ENCODE assay signal across 1 cellular context in genomic region chr5:38462972-38463633, GRCh38.
TF ChIP-seq lines count a peak whose summit lies in the region.

No MANE protein-coding gene starts in this region.

TF ChIP-seq in HepG2, 621 proteins besides CTCF, POLR2A, EP300 and RAD21 (continued from another document):
- TF ChIP-seq, protein P1, sequence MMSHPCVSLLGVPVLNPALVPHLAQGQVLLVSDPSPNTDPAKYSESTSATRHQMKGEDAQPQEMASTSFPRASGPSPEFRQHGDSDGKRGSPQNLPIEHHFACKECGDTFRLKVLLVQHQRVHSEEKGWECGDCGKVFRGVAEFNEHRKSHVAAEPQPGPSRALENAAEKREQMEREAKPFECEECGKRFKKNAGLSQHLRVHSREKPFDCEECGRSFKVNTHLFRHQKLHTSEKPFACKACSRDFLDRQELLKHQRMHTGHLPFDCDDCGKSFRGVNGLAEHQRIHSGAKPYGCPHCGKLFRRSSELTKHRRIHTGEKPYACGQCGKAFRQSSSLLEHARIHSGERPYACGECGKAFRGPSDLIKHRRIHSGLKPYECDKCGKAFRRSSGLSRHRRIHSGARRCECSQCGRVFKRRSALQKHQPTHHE (CRISPR knock-in tag; IDR thresholded peaks at IDR 0.05; ENCODE audit: borderline replicate concordance), result no peak
- TF ChIP-seq, protein P2, sequence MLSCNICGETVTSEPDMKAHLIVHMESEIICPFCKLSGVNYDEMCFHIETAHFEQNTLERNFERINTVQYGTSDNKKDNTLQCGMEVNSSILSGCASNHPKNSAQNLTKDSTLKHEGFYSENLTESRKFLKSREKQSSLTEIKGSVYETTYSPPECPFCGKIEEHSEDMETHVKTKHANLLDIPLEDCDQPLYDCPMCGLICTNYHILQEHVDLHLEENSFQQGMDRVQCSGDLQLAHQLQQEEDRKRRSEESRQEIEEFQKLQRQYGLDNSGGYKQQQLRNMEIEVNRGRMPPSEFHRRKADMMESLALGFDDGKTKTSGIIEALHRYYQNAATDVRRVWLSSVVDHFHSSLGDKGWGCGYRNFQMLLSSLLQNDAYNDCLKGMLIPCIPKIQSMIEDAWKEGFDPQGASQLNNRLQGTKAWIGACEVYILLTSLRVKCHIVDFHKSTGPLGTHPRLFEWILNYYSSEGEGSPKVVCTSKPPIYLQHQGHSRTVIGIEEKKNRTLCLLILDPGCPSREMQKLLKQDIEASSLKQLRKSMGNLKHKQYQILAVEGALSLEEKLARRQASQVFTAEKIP (CRISPR knock-in tag; IDR thresholded peaks at IDR 0.05; ENCODE audit: borderline replicate concordance), result no peak
- no peak for TF ChIP-seq ZBTB21 (CRISPR knock-in tag; IDR thresholded peaks at IDR 0.05)
- TF ChIP-seq FOXM1 (CRISPR knock-in tag; IDR thresholded peaks at IDR 0.05), result no peak
- no peak for TF ChIP-seq FOXA1 (IDR thresholded peaks at IDR 0.05)
- TF ChIP-seq FOXA1 (CRISPR knock-in tag; IDR thresholded peaks at IDR 0.05), result no peak
- no peak for TF ChIP-seq KDM5A (IDR thresholded peaks at IDR 0.05; ENCODE audit: borderline replicate concordance, low read length)
- peak; percentile 40 to 42 for TF ChIP-seq MAFK (conservative IDR thresholded peaks at IDR 0.05 in 1 of 2, IDR thresholded peaks at IDR 0.05 in 1 of 2; ENCODE audit: low read length in 2 of 2)
- no peak for TF ChIP-seq AKAP8 (CRISPR knock-in tag; IDR thresholded peaks at IDR 0.05)
- TF ChIP-seq REPIN1 (CRISPR knock-in tag; IDR thresholded peaks at IDR 0.05; ENCODE audit: borderline replicate concordance, low read depth), result no peak
- no peak for TF ChIP-seq ZNF230 (CRISPR knock-in tag; IDR thresholded peaks at IDR 0.05)
- TF ChIP-seq, protein P3, sequence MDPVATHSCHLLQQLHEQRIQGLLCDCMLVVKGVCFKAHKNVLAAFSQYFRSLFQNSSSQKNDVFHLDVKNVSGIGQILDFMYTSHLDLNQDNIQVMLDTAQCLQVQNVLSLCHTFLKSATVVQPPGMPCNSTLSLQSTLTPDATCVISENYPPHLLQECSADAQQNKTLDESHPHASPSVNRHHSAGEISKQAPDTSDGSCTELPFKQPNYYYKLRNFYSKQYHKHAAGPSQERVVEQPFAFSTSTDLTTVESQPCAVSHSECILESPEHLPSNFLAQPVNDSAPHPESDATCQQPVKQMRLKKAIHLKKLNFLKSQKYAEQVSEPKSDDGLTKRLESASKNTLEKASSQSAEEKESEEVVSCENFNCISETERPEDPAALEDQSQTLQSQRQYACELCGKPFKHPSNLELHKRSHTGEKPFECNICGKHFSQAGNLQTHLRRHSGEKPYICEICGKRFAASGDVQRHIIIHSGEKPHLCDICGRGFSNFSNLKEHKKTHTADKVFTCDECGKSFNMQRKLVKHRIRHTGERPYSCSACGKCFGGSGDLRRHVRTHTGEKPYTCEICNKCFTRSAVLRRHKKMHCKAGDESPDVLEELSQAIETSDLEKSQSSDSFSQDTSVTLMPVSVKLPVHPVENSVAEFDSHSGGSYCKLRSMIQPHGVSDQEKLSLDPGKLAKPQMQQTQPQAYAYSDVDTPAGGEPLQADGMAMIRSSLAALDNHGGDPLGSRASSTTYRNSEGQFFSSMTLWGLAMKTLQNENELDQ (CRISPR knock-in tag; IDR thresholded peaks at IDR 0.05; ENCODE audit: borderline replicate concordance), result no peak
- TF ChIP-seq ZNF3 (CRISPR knock-in tag; IDR thresholded peaks at IDR 0.05), result no peak
- TF ChIP-seq SP4 (CRISPR knock-in tag; IDR thresholded peaks at IDR 0.05), result no peak
- TF ChIP-seq MZF1 (CRISPR knock-in tag; IDR thresholded peaks at IDR 0.05; ENCODE audit: borderline replicate concordance), result no peak
- TF ChIP-seq NFKBIZ (CRISPR knock-in tag; IDR thresholded peaks at IDR 0.05), result no peak
- TF ChIP-seq ATF7 (IDR thresholded peaks at IDR 0.05), result peak; percentile 59
- no peak for TF ChIP-seq ATF7 (CRISPR knock-in tag; IDR thresholded peaks at IDR 0.05)
- no peak for TF ChIP-seq ZNF672 (CRISPR knock-in tag; IDR thresholded peaks at IDR 0.05)
- TF ChIP-seq SAFB2 (CRISPR knock-in tag; IDR thresholded peaks at IDR 0.05; ENCODE audit: borderline replicate concordance, low read depth), result no peak
- TF ChIP-seq TMF1 (CRISPR knock-in tag; IDR thresholded peaks at IDR 0.05; ENCODE audit: low read depth), result no peak
- TF ChIP-seq ZNF556 (CRISPR knock-in tag; IDR thresholded peaks at IDR 0.05; ENCODE audit: borderline replicate concordance), result no peak
- peak; percentile 67; the same call in 1 of the 2 replicates for TF ChIP-seq NFE2L2 (IDR thresholded peaks at IDR 0.05; ENCODE audit: low read length)
- TF ChIP-seq ZNF879 (CRISPR knock-in tag; IDR thresholded peaks at IDR 0.05), result no peak
- no peak for TF ChIP-seq GZF1 (CRISPR knock-in tag; IDR thresholded peaks at IDR 0.05)
- TF ChIP-seq, protein P4, sequence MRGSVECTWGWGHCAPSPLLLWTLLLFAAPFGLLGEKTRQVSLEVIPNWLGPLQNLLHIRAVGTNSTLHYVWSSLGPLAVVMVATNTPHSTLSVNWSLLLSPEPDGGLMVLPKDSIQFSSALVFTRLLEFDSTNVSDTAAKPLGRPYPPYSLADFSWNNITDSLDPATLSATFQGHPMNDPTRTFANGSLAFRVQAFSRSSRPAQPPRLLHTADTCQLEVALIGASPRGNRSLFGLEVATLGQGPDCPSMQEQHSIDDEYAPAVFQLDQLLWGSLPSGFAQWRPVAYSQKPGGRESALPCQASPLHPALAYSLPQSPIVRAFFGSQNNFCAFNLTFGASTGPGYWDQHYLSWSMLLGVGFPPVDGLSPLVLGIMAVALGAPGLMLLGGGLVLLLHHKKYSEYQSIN (CRISPR knock-in tag; IDR thresholded peaks at IDR 0.05; ENCODE audit: borderline replicate concordance), result no peak
- no peak for TF ChIP-seq SNAPC2 (CRISPR knock-in tag; IDR thresholded peaks at IDR 0.05)
- TF ChIP-seq ZFP36L2 (CRISPR knock-in tag; IDR thresholded peaks at IDR 0.05), result no peak
- TF ChIP-seq NFIC (IDR thresholded peaks at IDR 0.05; ENCODE audit: low read length), result no peak
